In the genomic region with DNA sequence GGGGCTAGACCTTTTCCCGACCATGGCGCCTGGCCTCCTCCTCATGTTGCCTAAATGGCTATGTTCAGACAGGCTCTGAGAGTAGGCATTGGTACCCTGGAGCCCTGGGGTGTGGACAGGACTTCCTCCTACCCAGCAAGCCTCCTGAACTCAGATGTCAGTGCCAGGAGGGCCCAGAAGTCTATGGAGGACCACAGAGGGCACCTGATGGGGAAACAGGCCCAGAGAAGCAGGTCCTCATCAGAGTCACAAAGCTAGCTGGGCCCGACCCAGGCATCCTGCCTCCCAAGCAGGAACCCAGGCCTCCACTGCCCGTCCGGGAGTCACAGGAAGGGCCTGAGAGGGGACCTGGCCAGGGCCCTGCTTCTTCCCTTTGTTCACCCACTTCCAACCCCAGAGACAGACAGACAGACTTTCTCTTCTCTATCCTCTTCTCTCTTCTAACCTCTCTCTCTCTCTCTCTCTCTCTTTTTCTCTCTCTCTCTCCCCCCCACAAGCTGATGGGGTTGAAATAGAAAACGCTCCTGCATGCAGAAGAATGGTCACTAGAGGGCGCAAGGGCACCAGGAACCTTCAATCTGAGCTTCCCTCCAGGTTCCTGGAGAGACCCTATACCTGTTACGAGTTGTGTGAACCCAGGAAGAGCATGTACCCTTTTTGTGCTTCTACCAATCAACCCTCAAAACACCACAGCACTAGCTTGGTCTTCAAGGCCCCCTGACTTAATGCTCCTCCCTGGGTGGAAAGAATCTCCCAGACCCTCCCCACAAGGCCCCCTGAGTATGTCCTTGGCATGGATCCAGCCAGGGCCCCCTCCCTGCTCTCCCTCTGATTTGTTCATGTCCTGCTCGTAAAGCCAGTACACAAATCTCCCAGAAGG, we compare ENCODE assay signal across 8 cellular contexts. TPM values are rescaled to one million over a fixed set of nuclear protein-coding genes. Genes with fewer than 3 reads are reported as not detected.
DNase-seq lines count a peak whose midpoint lies in the region; TF ChIP-seq lines count a peak whose summit lies in the region.

No MANE protein-coding gene starts in this region.

- peak in 1 of 2 donors; percentile 28 for TF ChIP-seq EP300 in tibial nerve (IDR thresholded peaks at IDR 0.05)

- H3K9ac ChIP-seq in parathyroid adenoma, result no peak overlapping the region

- DNase-seq in EH (ENCODE audit: low read depth) (peak; percentile 82), MV-4-11 (lab: John Stamatoyannopoulos, UW) (peak; percentile 72), SK-N-DZ (ENCODE audit: low spot score) (peak; percentile 85), foreskin melanocyte (peak; percentile 56), tibial nerve (ENCODE audit: low spot score in 2 of 2) (peak; percentile 58 to 87), mesenteric fat pad (ENCODE audit: low spot score) (no peak)
- DNase-seq in activated naive CD4-positive, alpha-beta T cell (lab: John Stamatoyannopoulos, UW), result peak; percentile 17 to 62 (median 39)

- H3K4me1 ChIP-seq in parathyroid adenoma (peaks cover 4% of the 10 kb centered on the region), tibial nerve (peaks cover 0 to 71% (median 35%) of the 10 kb centered on the region in 4 donors)

- 47 to 49% methylated on average over 9 of the region's 9 CpGs for WGBS in tibial nerve, 2 donors

- H3K27me3 ChIP-seq in parathyroid adenoma (ENCODE audit: control insufficient read depth, insufficient read depth, low read length) (no peaks in the 10 kb centered on the region), tibial nerve (no peaks in the 10 kb centered on the region)

- no peak overlapping the region for H2AFZ ChIP-seq in parathyroid adenoma

- H3K4me2 ChIP-seq in parathyroid adenoma (ENCODE audit: low read length), result no peak overlapping the region

- peak; percentile 76 for TF ChIP-seq CTCF in parathyroid adenoma (IDR thresholded peaks at IDR 0.05)
- peak; percentile 86 to 93 (median 88) for TF ChIP-seq CTCF in tibial nerve (IDR thresholded peaks at IDR 0.05)

- H3K36me3 ChIP-seq in parathyroid adenoma (ENCODE audit: control insufficient read depth, insufficient read depth, low read length) (no peaks in the 10 kb centered on the region), tibial nerve (peaks cover 0 to 15% (median 0%) of the 10 kb centered on the region in 3 donors)

- H3K4me3 ChIP-seq in parathyroid adenoma (ENCODE audit: low read depth, low read length) (no peak overlapping the region), tibial nerve (no peak overlapping the region)

- H3K9me3 ChIP-seq in parathyroid adenoma (ENCODE audit: control insufficient read depth, low read length), result no peaks in the 10 kb centered on the region
- H3K9me3 ChIP-seq in tibial nerve, result no peaks in the 10 kb centered on the region

- H3K79me2 ChIP-seq in parathyroid adenoma, result peaks cover 34% of the 10 kb centered on the region

- no peak overlapping the region for H3K27ac ChIP-seq in parathyroid adenoma
- peak overlapping the region; percentile 21 to 79 (median 44) for H3K27ac ChIP-seq in tibial nerve

- no peak for TF ChIP-seq POLR2A in tibial nerve (IDR thresholded peaks at IDR 0.05)

RNA-seq across cellular contexts. Expression of gene ARAP1, which starts 27.1 kb away (rescaled TPM):
- polyA plus RNA-seq in SK-N-DZ (2014; cell fraction: cytosol; rRNA removed), result 63.6 and 74.0 TPM in 2 replicates
- polyA plus RNA-seq in SK-N-DZ (2014; cell fraction: nucleus; rRNA removed), result 135 and 164 TPM in 2 replicates
- 100 to 1,000 TPM; 104 to 151 (median 149) TPM for total RNA-seq in tibial nerve
- total RNA-seq in mesenteric fat pad, result 80.6 TPM

RNA-seq across cellular contexts. Expression of gene PDE2A, which starts 50.9 kb away (rescaled TPM):
- 8.2 and 12.9 TPM in 2 replicates for polyA plus RNA-seq in SK-N-DZ (2014; cell fraction: cytosol; rRNA removed)
- polyA plus RNA-seq in SK-N-DZ (2014; cell fraction: nucleus; rRNA removed), result 45.4 and 47.9 TPM in 2 replicates
- total RNA-seq in tibial nerve (10 to 100 TPM; 30.3 to 75.7 (median 43.1) TPM), mesenteric fat pad (125 TPM)
